ENCODE assay signal across 1 cellular context in genomic region chr7:30807477-30807876, GRCh38.
A peak's percentile ranks its signal among the peaks of the same experiment; 100 is the strongest.
TF ChIP-seq lines count a peak whose summit lies in the region.
"Not testable (repeated sequence)": the region's sequence is repeated elsewhere in the genome, so short reads cannot be mapped to it uniquely, and the experiment has no call there.

No MANE protein-coding gene starts in this region.

TF ChIP-seq in K562, 482 proteins besides CTCF, POLR2A, EP300 and RAD21 (continued from another document):
- TF ChIP-seq MTA2 (IDR thresholded peaks at IDR 0.05; ENCODE audit: low read depth) (peak; percentile 49), SMARCA4 (IDR thresholded peaks at IDR 0.05) (0 out of 2 replicates have a peak, but pooled peaks have one; percentile 38), NCOR1 (IDR thresholded peaks at IDR 0.05) (peak; percentile 51; the same call in 1 of the 2 replicates), CBFA2T2 (conservative IDR thresholded peaks at IDR 0.05) (peak; percentile 46), KDM1A (IDR thresholded peaks at IDR 0.05) (peak; percentile 42 to 44; a peak in 1 of 4 replicates), TEAD4 (IDR thresholded peaks at IDR 0.05; ENCODE audit: low read length) (0 out of 2 replicates have a peak, but pooled peaks have one; percentile 19), ARID1B (IDR thresholded peaks at IDR 0.05) (peak; percentile 72)
- TF ChIP-seq TEAD4 (CRISPR knock-in tag; IDR thresholded peaks at IDR 0.05; ENCODE audit: borderline replicate concordance), result not testable (repeated sequence)
